Comparison of ENCODE assay signal across 1 cellular context in the genomic region with DNA sequence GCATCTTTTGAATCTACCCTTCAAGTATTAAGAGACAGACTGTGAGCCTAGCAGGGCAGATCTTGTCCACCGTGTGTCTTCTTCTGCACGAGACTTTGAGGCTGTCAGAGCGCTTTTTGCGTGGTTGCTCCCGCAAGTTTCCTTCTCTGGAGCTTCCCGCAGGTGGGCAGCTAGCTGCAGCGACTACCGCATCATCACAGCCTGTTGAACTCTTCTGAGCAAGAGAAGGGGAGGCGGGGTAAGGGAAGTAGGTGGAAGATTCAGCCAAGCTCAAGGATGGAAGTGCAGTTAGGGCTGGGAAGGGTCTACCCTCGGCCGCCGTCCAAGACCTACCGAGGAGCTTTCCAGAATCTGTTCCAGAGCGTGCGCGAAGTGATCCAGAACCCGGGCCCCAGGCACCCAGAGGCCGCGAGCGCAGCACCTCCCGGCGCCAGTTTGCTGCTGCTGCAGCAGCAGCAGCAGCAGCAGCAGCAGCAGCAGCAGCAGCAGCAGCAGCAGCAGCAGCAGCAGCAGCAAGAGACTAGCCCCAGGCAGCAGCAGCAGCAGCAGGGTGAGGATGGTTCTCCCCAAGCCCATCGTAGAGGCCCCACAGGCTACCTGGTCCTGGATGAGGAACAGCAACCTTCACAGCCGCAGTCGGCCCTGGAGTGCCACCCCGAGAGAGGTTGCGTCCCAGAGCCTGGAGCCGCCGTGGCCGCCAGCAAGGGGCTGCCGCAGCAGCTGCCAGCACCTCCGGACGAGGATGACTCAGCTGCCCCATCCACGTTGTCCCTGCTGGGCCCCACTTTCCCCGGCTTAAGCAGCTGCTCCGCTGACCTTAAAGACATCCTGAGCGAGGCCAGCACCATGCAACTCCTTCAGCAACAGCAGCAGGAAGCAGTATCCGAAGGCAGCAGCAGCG.
TF ChIP-seq lines count a peak whose summit lies in the region.

No MANE protein-coding gene starts in this region.

TF ChIP-seq in A549, 52 proteins besides CTCF, POLR2A, EP300 and RAD21 (continued from another document):
- TF ChIP-seq, protein P1, sequence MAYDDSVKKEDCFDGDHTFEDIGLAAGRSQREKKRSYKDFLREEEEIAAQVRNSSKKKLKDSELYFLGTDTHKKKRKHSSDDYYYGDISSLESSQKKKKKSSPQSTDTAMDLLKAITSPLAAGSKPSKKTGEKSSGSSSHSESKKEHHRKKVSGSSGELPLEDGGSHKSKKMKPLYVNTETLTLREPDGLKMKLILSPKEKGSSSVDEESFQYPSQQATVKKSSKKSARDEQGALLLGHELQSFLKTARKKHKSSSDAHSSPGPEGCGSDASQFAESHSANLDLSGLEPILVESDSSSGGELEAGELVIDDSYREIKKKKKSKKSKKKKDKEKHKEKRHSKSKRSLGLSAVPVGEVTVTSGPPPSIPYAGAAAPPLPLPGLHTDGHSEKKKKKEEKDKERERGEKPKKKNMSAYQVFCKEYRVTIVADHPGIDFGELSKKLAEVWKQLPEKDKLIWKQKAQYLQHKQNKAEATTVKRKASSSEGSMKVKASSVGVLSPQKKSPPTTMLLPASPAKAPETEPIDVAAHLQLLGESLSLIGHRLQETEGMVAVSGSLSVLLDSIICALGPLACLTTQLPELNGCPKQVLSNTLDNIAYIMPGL (CRISPR knock-in tag; IDR thresholded peaks at IDR 0.05; ENCODE audit: borderline replicate concordance): no peak
TF ChIP-seq in A549: peak in this region for 0.
